11 cellular contexts compared by ENCODE assay signal in genomic region chr11:73312806-73313403, GRCh38. TPM values are rescaled to one million over a fixed set of nuclear protein-coding genes. Genes with fewer than 3 reads are reported as not detected.
DNase-seq lines count a peak whose midpoint lies in the region; ATAC-seq, FAIRE-seq and TF ChIP-seq lines count a peak whose summit lies in the region.
"Had no signal": no experiment of that assay in that cellular context is flagged by ENCODE, and none has a peak within 500 bp of the region (broad histone marks: within the 10 kb centered on the region; RNA-seq: fewer than 3 reads in every experiment).

No MANE protein-coding gene starts in this region.

- peaks cover 53% of the 10 kb centered on the region for H3K4me1 ChIP-seq in HUES6 (ENCODE audit: control insufficient read depth, insufficient read depth, low read length)
- H3K4me1 ChIP-seq in mesenchymal stem cell (ENCODE audit: control insufficient read depth, insufficient read depth, low read depth, low read length) = peaks cover 73% of the 10 kb centered on the region

- H3K36me3 ChIP-seq in HUES6 (ENCODE audit: control insufficient read depth, insufficient read depth, low read length) (no peaks in the 10 kb centered on the region), mesenchymal stem cell (ENCODE audit: control insufficient read depth in 1 of 2, insufficient read depth in 2 of 2, low read depth in 1 of 2, low read length in 2 of 2) (peaks cover 30 to 33% of the 10 kb centered on the region in 2 experiments)

- H2AK5ac ChIP-seq in mesenchymal stem cell (ENCODE audit: low read length, severe bottlenecking) = peak overlapping the region; percentile 65

- H3K27me3 ChIP-seq in HUES6 (ENCODE audit: control insufficient read depth, insufficient read depth, low read length) (peaks cover 33% of the 10 kb centered on the region), mesenchymal stem cell (ENCODE audit: control insufficient read depth in 1 of 2, insufficient read depth in 1 of 2, low read length in 2 of 2) (no peaks in the 10 kb centered on the region)

- H3K9ac ChIP-seq in HUES6 (ENCODE audit: low read length) = peak overlapping the region; percentile 17
- H3K9ac ChIP-seq in mesenchymal stem cell (ENCODE audit: low read length) = peak overlapping the region; percentile 79

- H4K8ac ChIP-seq in mesenchymal stem cell (ENCODE audit: low read length) = peak overlapping the region; percentile 45

- TF ChIP-seq POLR2A in GM12891 (IDR thresholded peaks at IDR 0.05; ENCODE audit: low read depth, low read length) = no peak

- no peaks in the 10 kb centered on the region for H3K79me1 ChIP-seq in mesenchymal stem cell (replicated peaks; ENCODE audit: low read length, poor library complexity, severe bottlenecking)

- H4K91ac ChIP-seq in mesenchymal stem cell (ENCODE audit: low read length) = peak overlapping the region; percentile 25

- H3K4me3 ChIP-seq in HUES6 (ENCODE audit: low read depth, low read length) = peak overlapping the region; percentile 39; the same call in 1 of the 2 replicates
- H3K4me3 ChIP-seq in mesenchymal stem cell (ENCODE audit: insufficient read depth in 1 of 2, low read depth in 1 of 2, low read length in 2 of 2) = peak overlapping the region; percentile 38 to 89

- ATAC-seq in GM21723 (IDR thresholded peaks at IDR 0.05; ENCODE audit: unreplicated experiment) = no peak

- H2BK5ac ChIP-seq in mesenchymal stem cell (ENCODE audit: low read depth, low read length, poor library complexity, severe bottlenecking) = peak overlapping the region; percentile 53

- H2BK12ac ChIP-seq in mesenchymal stem cell (ENCODE audit: low read length in 2 of 2) = no peak overlapping the region

- H3K4ac ChIP-seq in mesenchymal stem cell (ENCODE audit: low read depth in 1 of 2, low read length in 2 of 2) = peak overlapping the region; percentile 19 to 66

- H3K14ac ChIP-seq in mesenchymal stem cell (ENCODE audit: low read length in 2 of 2) = peak overlapping the region in 1 of 2 experiments; percentile 29

- no peak overlapping the region for H2AFZ ChIP-seq in mesenchymal stem cell (ENCODE audit: low read depth, low read length)

- H3K9me3 ChIP-seq in HUES6 (ENCODE audit: control insufficient read depth, insufficient read depth, low read depth, low read length) (no peaks in the 10 kb centered on the region), mesenchymal stem cell (ENCODE audit: control insufficient read depth, low read length) (no peaks in the 10 kb centered on the region)

- no peak overlapping the region for H3K23ac ChIP-seq in mesenchymal stem cell (ENCODE audit: low read length in 2 of 2)

- H3K27ac ChIP-seq in HUES6 (ENCODE audit: low read depth, low read length) = no peak overlapping the region
- H3K27ac ChIP-seq in caudate nucleus (ENCODE audit: low read depth, low read length) = peak overlapping the region; percentile 85
- peak overlapping the region; percentile 85 for H3K27ac ChIP-seq in mesenchymal stem cell (ENCODE audit: low read length, poor library complexity, severe bottlenecking)
- H3K27ac ChIP-seq in substantia nigra (ENCODE audit: low read depth, low read length, poor library complexity, severe bottlenecking) = peak overlapping the region; percentile 86

- peak overlapping the region; percentile 21 for H2BK15ac ChIP-seq in mesenchymal stem cell (ENCODE audit: low read depth, poor library complexity, severe bottlenecking)

- H2BK120ac ChIP-seq in mesenchymal stem cell (ENCODE audit: low read depth, low read length) = peak overlapping the region; percentile 36

- peak in 1 of 61 donors; percentile 28 for DNase-seq in caudate nucleus (lab: John Stamatoyannopoulos, UW)
- peak; percentile 54 for DNase-seq in mesenchymal stem cell
- DNase-seq in substantia nigra (lab: John Stamatoyannopoulos, UW) = peak in 2 of 49 donors; percentile 42 to 48
- DNase-seq in COLO829 (ENCODE audit: low spot score) = no peak
- DNase-seq in GM12891 (ENCODE audit: insufficient read length, low spot score) = no peak
- no peak for DNase-seq in DMS153 treated with DMSO at 0.1 percent for 48 hours (lab: John Stamatoyannopoulos, UW; ENCODE audit: unreplicated experiment)
- DNase-seq: activated CD8-positive, alpha-beta memory T cell treated with anti-CD3 and anti-CD28 coated beads, Interleukin-2, amount 10 ng/mL, durations not matched to agents 7 days and 5 days; erythroblast; RPMI8226 had no signal

- no peak for FAIRE-seq in GM12891 (lab: Jason Lieb, UNC)

- peak overlapping the region; percentile 73 for H3K4me2 ChIP-seq in mesenchymal stem cell (ENCODE audit: low read length, poor library complexity, severe bottlenecking)

- peak overlapping the region; percentile 1 to 64 for H3K18ac ChIP-seq in mesenchymal stem cell (ENCODE audit: low read depth in 1 of 2, low read length in 2 of 2)

- 48% methylated on average over 6 of the region's 7 CpGs for WGBS in mesenchymal stem cell

TF ChIP-seq in GM12891, 5 proteins besides CTCF, POLR2A, EP300 and RAD21:
- TF ChIP-seq SPI1 (IDR thresholded peaks at IDR 0.05; ENCODE audit: low read depth, low read length) = no peak
- no peak for TF ChIP-seq POLR2AphosphoS5 (IDR thresholded peaks at IDR 0.05; ENCODE audit: low read depth, low read length)
- no peak for TF ChIP-seq TAF1 (IDR thresholded peaks at IDR 0.05; ENCODE audit: low read depth, low read length)
- TF ChIP-seq PAX5 (IDR thresholded peaks at IDR 0.05; ENCODE audit: insufficient read depth, low read length, severe bottlenecking) = no peak
- no peak for TF ChIP-seq POU2F2 (IDR thresholded peaks at IDR 0.05; ENCODE audit: low read depth, low read length)

RNA-seq across cellular contexts. Expression of gene ARHGEF17, which starts 4.8 kb away (rescaled TPM):
- 69.6 TPM for polyA plus RNA-seq in mesenchymal stem cell (2013, experiment 1 of 2)
- polyA plus RNA-seq in mesenchymal stem cell (2013, experiment 2 of 2) = 65.7 TPM
- 2.6 TPM for polyA plus RNA-seq in GM12891 (2012; ENCODE audit: low read depth, missing spikeins)

RNA-seq across cellular contexts. Expression of gene P2RY6, which starts 40.8 kb away (rescaled TPM):
- polyA plus RNA-seq in mesenchymal stem cell (2013, experiment 1 of 2) = 0.35 TPM
- polyA plus RNA-seq in mesenchymal stem cell (2013, experiment 2 of 2) = 0.21 TPM
- polyA plus RNA-seq in GM12891 (2012; ENCODE audit: low read depth, missing spikeins) = 0.23 TPM
